18 cellular contexts compared by ENCODE assay signal in genomic region chr6:3938715-3939376, GRCh38.
A peak's percentile ranks its signal among the peaks of the same experiment; 100 is the strongest.
DNase-seq lines count a peak whose midpoint lies in the region; ATAC-seq, FAIRE-seq and TF ChIP-seq lines count a peak whose summit lies in the region.
"Had no signal": no experiment of that assay in that cellular context is flagged by ENCODE, and none has a peak within 500 bp of the region (broad histone marks: within the 10 kb centered on the region; RNA-seq: fewer than 3 reads in every experiment).

No MANE protein-coding gene starts in this region.

- peaks cover 38% of the 10 kb centered on the region for H3K27me3 Mint-ChIP-seq in activated CD8-positive, alpha-beta memory T cell treated with anti-CD3 and anti-CD28 coated beads, Interleukin-2, amount 10 ng/mL, durations not matched to agents 7 days and 5 days

- H3K4me1 Mint-ChIP-seq in activated CD8-positive, alpha-beta memory T cell treated with anti-CD3 and anti-CD28 coated beads, Interleukin-2, amount 10 ng/mL, durations not matched to agents 7 days and 5 days: peaks cover 3% of the 10 kb centered on the region
- H3K4me1 Mint-ChIP-seq: CD4-positive, alpha-beta memory T cell had no signal

- H3K9ac ChIP-seq in K562 (ENCODE audit: insufficient read depth in 1 of 2, low read depth in 2 of 2, low read length in 2 of 2) (no peak overlapping the region), mesendoderm (ENCODE audit: low read length) (no peak overlapping the region)

- DNase-seq in HAP-1 (ENCODE audit: low spot score in 2 of 2): peak; percentile 73 to 87
- peak; percentile 24 for DNase-seq in HT1080 (ENCODE audit: low read depth)
- DNase-seq in K562 (ENCODE audit: extremely low read depth in 1 of 4, low spot score in 3 of 4): no peak
- peak; percentile 16 for DNase-seq in mesendoderm
- no peak for DNase-seq in activated CD8-positive, alpha-beta memory T cell treated with anti-CD3 and anti-CD28 coated beads, Interleukin-2, amount 10 ng/mL, durations not matched to agents 7 days and 5 days
- no peak for DNase-seq in NCI-H446 (lab: John Stamatoyannopoulos, UW)
- no peak for DNase-seq in kidney glomerular epithelial cell (lab: John Stamatoyannopoulos, UW)
- no peak for DNase-seq in left colon
- DNase-seq: C1 segment of cervical spinal cord; Calu3; CD4-positive, alpha-beta memory T cell; COR-L47; DMS53; DMS79 treated with DMSO at 0.1 percent for 48 hours; GF-D8; H9 had no signal

- WGBS in K562 (ENCODE audit: insufficient coverage, low coverage, missing lambda C conversion rate): 22% methylated on average over 4 of the region's 4 CpGs
- WGBS in mesendoderm (ENCODE audit: extremely low coverage, insufficient coverage, low lambda C conversion rate): no CpG with 5 or more reads among the region's 4 CpGs

- H4K20me1 ChIP-seq in K562 (replicated peaks; ENCODE audit: control insufficient read depth, insufficient read depth, low read length): no peaks in the 10 kb centered on the region

- H2AFZ ChIP-seq in K562 (ENCODE audit: low read depth, low read length): no peak overlapping the region

- in situ Hi-C loops in HAP-1 (cut with MboI; ENCODE audit: low sequenced_read_pairs) (no loop called here), K562 (cut with MboI) (no loop called here)

- no peaks in the 10 kb centered on the region for H3K79me2 ChIP-seq in K562 (ENCODE audit: control insufficient read depth, insufficient read depth, low read length)
- H3K79me2 ChIP-seq in mesendoderm (ENCODE audit: control insufficient read depth, insufficient read depth, low read length): no peaks in the 10 kb centered on the region

- H3K27ac Mint-ChIP-seq in activated CD8-positive, alpha-beta memory T cell treated with anti-CD3 and anti-CD28 coated beads, Interleukin-2, amount 10 ng/mL, durations not matched to agents 7 days and 5 days: no peak overlapping the region
- H3K27ac Mint-ChIP-seq: CD4-positive, alpha-beta memory T cell; H9 had no signal

- H3K79me1 ChIP-seq in mesendoderm (ENCODE audit: low read length): no peaks in the 10 kb centered on the region

- H4K8ac ChIP-seq in mesendoderm (ENCODE audit: low read depth, low read length): no peak overlapping the region

- no peak for TF ChIP-seq EP300 in K562 (IDR thresholded peaks at IDR 0.05; ENCODE audit: low read length)

- H3K36me3 ChIP-seq in HAP-1 (replicated peaks): no peaks in the 10 kb centered on the region
- no peaks in the 10 kb centered on the region for H3K36me3 ChIP-seq in K562 (ENCODE audit: control insufficient read depth, insufficient read depth, low read length)
- H3K36me3 ChIP-seq in mesendoderm (ENCODE audit: control insufficient read depth, insufficient read depth, low read length): no peaks in the 10 kb centered on the region

- H2AK5ac ChIP-seq in mesendoderm (ENCODE audit: low read length): no peak overlapping the region

- H3K4me1 ChIP-seq in HAP-1 (peaks cover 16% of the 10 kb centered on the region), K562 (replicated peaks in 1 of 2; ENCODE audit: control insufficient read depth in 2 of 2, insufficient read depth in 2 of 2, low read length in 2 of 2) (peaks cover 0 to 6% of the 10 kb centered on the region in 2 experiments; a peak in 2 of 5 replicates), mesendoderm (ENCODE audit: control insufficient read depth, low read depth, low read length) (no peaks in the 10 kb centered on the region)

- no peak overlapping the region for H3K4me2 ChIP-seq in K562 (ENCODE audit: insufficient read depth, low read length)
- no peak overlapping the region for H3K4me2 ChIP-seq in mesendoderm (ENCODE audit: low read length)

- ATAC-seq in K562 (peak; percentile 32), left colon (no peak)
- no peak for ATAC-seq in activated CD8-positive, alpha-beta memory T cell treated with anti-CD3 and anti-CD28 coated beads, Interleukin-2, amount 10 ng/mL, durations not matched to agents 7 days and 5 days

- no peaks in the 10 kb centered on the region for H3K36me3 Mint-ChIP-seq in activated CD8-positive, alpha-beta memory T cell treated with anti-CD3 and anti-CD28 coated beads, Interleukin-2, amount 10 ng/mL, durations not matched to agents 7 days and 5 days
- H3K36me3 Mint-ChIP-seq: CD4-positive, alpha-beta memory T cell had no signal

- H3K56ac ChIP-seq in mesendoderm (ENCODE audit: low read length): no peak overlapping the region

- H3K27ac ChIP-seq in K562 (ENCODE audit: extremely low read depth, low read depth, low read length) (no peak overlapping the region), mesendoderm (ENCODE audit: low read depth, low read length) (no peak overlapping the region)

- FAIRE-seq in K562 (lab: Jason Lieb, UNC): no peak
- FAIRE-seq: GM12891, GM18507 had no signal

- intact Hi-C loops in K562 (cut with micrococcal nuclease): no loop called here
- intact Hi-C loops in left colon (cut with DNase I, micrococcal nuclease): no loop called here

- H3K9me1 ChIP-seq in K562 (ENCODE audit: control insufficient read depth, insufficient read depth, low read length): no peaks in the 10 kb centered on the region

- no peaks in the 10 kb centered on the region for H3K9me3 ChIP-seq in HAP-1
- no peaks in the 10 kb centered on the region for H3K9me3 ChIP-seq in K562 (replicated peaks; ENCODE audit: control insufficient read depth, insufficient read depth, low read depth, low read length)

- no peak overlapping the region for H2BK15ac ChIP-seq in mesendoderm (replicated peaks; ENCODE audit: low read depth)

- H3K18ac ChIP-seq in mesendoderm (ENCODE audit: low read length): no peak overlapping the region

- H3K27me3 ChIP-seq in HAP-1 (ENCODE audit: low read depth) (no peaks in the 10 kb centered on the region), K562 (ENCODE audit: control insufficient read depth in 2 of 2, insufficient read depth in 2 of 2, low read length in 2 of 2) (peaks cover 10 to 21% of the 10 kb centered on the region in 2 experiments; a peak in 4 of 5 replicates), mesendoderm (ENCODE audit: insufficient read depth, low read length, poor library complexity) (no peaks in the 10 kb centered on the region)

- CTCF ChIA-PET in K562 (lab: Yijun Ruan, JAX; ENCODE audit: low intra/inter-chr PET ratio): no interaction called here
- CTCF ChIA-PET in activated CD8-positive, alpha-beta memory T cell treated with anti-CD3 and anti-CD28 coated beads, Interleukin-2, amount 10 ng/mL, durations not matched to agents 7 days and 5 days (lab: Charles Lee): interaction anchor here (2.3 kb wide), 1 partner anchor 39 kb away, joined by 5 read pairs; no protein-coding TSS in a partner anchor

- no peak overlapping the region for H3K23ac ChIP-seq in mesendoderm (ENCODE audit: low read length)

- H2BK5ac ChIP-seq in mesendoderm (ENCODE audit: low read length): no peak overlapping the region

- no peak overlapping the region for H3K4me3 ChIP-seq in HAP-1
- H3K4me3 ChIP-seq in K562: no peak overlapping the region
- H3K4me3 ChIP-seq in mesendoderm (ENCODE audit: low read length): no peak overlapping the region

- H2BK120ac ChIP-seq in mesendoderm (ENCODE audit: low read depth, low read length): no peak overlapping the region

- no peak for TF ChIP-seq CTCF in K562 (IDR thresholded peaks at IDR 0.05 in 2 of 3, conservative IDR thresholded peaks at IDR 0.05 in 1 of 3; ENCODE audit: insufficient read depth in 2 of 3, low read depth in 1 of 3, low read length in 3 of 3)

- no peaks in the 10 kb centered on the region for H3K9me3 Mint-ChIP-seq in activated CD8-positive, alpha-beta memory T cell treated with anti-CD3 and anti-CD28 coated beads, Interleukin-2, amount 10 ng/mL, durations not matched to agents 7 days and 5 days (ENCODE audit: low read depth)
- H3K9me3 Mint-ChIP-seq: CD4-positive, alpha-beta memory T cell; H9 had no signal

- no peak overlapping the region for H3K4me3 Mint-ChIP-seq in activated CD8-positive, alpha-beta memory T cell treated with anti-CD3 and anti-CD28 coated beads, Interleukin-2, amount 10 ng/mL, durations not matched to agents 7 days and 5 days
- H3K4me3 Mint-ChIP-seq: CD4-positive, alpha-beta memory T cell; H9 had no signal

- H3K4ac ChIP-seq in mesendoderm (ENCODE audit: low read depth, low read length): no peak overlapping the region

- H4K5ac ChIP-seq in mesendoderm (ENCODE audit: low read length): no peak overlapping the region

- no peak for TF ChIP-seq RAD21 in K562 (CRISPR knock-in tag; conservative IDR thresholded peaks at IDR 0.05 in 1 of 2, IDR thresholded peaks at IDR 0.05 in 1 of 2)

- no TSS peak for BruUV-seq in K562 (replicated peaks; lab: Mats Ljungman, UMichigan)

- peak; percentile 87 for TF ChIP-seq POLR2A in K562 (conservative IDR thresholded peaks at IDR 0.05)

- POLR2A ChIA-PET in K562 (lab: Yijun Ruan, JAX): interaction anchor here (0.5 to 0.7 kb wide), 3 partner anchors 36 to 167 kb away, joined by 3 read pairs; no protein-coding TSS in a partner anchor

TF ChIP-seq in K562, 482 proteins besides CTCF, POLR2A, EP300 and RAD21 (continues in another document):
- 0 out of 4 replicates have a peak, but pooled peaks of 1 of the 2 experiments have one; percentile 21 for TF ChIP-seq SIN3A (IDR thresholded peaks at IDR 0.05; ENCODE audit: borderline replicate concordance in 2 of 2, control insufficient read depth in 1 of 2, low read depth in 2 of 2, low read length in 2 of 2)
- TF ChIP-seq CREB3 (tag; conservative IDR thresholded peaks at IDR 0.05; ENCODE audit: low read depth): no peak
- TF ChIP-seq ZBTB12 (CRISPR knock-in tag; IDR thresholded peaks at IDR 0.05): no peak
- TF ChIP-seq CCNT2 (IDR thresholded peaks at IDR 0.05; ENCODE audit: borderline replicate concordance, extremely low read depth, insufficient read length, low read depth, low read length): no peak

Comparison
In these comparisons a context has a peak if more than half of its experiments do, and no peak if none do; other contexts are left out.
1. DNase-seq: peak in HAP-1 (2 of 2), HT1080 (single experiment) and mesendoderm (single experiment); none in K562 (0 of 4), activated CD8-positive, alpha-beta memory T cell treated with anti-CD3 and anti-CD28 coated beads, Interleukin-2, amount 10 ng/mL, durations not matched to agents 7 days and 5 days (single experiment), NCI-H446 (0 of 2), kidney glomerular epithelial cell (single experiment) and left colon (0 of 2).